In genomic region chr2:152367547-152368250, GRCh38 we compare ENCODE assay signal across 14 cellular contexts. TPM values are rescaled to one million over a fixed set of nuclear protein-coding genes. Genes with fewer than 3 reads are reported as not detected.
A peak's percentile ranks its signal among the peaks of the same experiment; 100 is the strongest.
DNase-seq lines count a peak whose midpoint lies in the region; ATAC-seq, FAIRE-seq and TF ChIP-seq lines count a peak whose summit lies in the region.
"Had no signal": no experiment of that assay in that cellular context is flagged by ENCODE, and none has a peak within 500 bp of the region (broad histone marks: within the 10 kb centered on the region; RNA-seq: fewer than 3 reads in every experiment).

No MANE protein-coding gene starts in this region.

- no peak for DNase-seq in GM12892 (ENCODE audit: insufficient read length)
- DNase-seq in GM12878 (ENCODE audit: low read depth, low spot score), result peak; percentile 33
- DNase-seq in activated CD8-positive, alpha-beta memory T cell treated with anti-CD3 and anti-CD28 coated beads for 24 hours, result no peak
- no peak for DNase-seq in KG1 (lab: John Stamatoyannopoulos, UW)
- no peak for DNase-seq in NCI-H1092 (lab: John Stamatoyannopoulos, UW)
- DNase-seq in kidney glomerular epithelial cell (lab: John Stamatoyannopoulos, UW), result no peak
- DNase-seq: activated CD4-positive, alpha-beta T cell treated with anti-CD3 and anti-CD28 coated beads for 48 hours; central memory CD4-positive, alpha-beta T cell; DMS79 treated with DMSO at 0.1 percent for 48 hours; stimulated activated CD4-positive, alpha-beta T cell treated with anti-CD3 and anti-CD28 coated beads, Interleukin-2, amount 100 ng/mL, for 24 hours; stimulated activated naive CD8-positive, alpha-beta T cell treated with anti-CD3 and anti-CD28 coated beads, Interleukin-15, Interleukin-2, amounts not matched to agents 100 U/mL and 50 U/mL, for 24 hours had no signal

- ATAC-seq in GM21390 (IDR thresholded peaks at IDR 0.05; ENCODE audit: unreplicated experiment) (peak; percentile 89), HG03060 (IDR thresholded peaks at IDR 0.05; ENCODE audit: low read depth, unreplicated experiment) (peak; percentile 71), GM12878 (peak; percentile 95)
- ATAC-seq: stimulated activated naive CD8-positive, alpha-beta T cell treated with anti-CD3 and anti-CD28 coated beads, Interleukin-15, Interleukin-2, amounts not matched to agents 100 U/mL and 50 U/mL, for 24 hours had no signal

- RAD21 ChIA-PET in GM12878 (lab: Charles Lee; ENCODE audit: unreplicated experiment), result interaction anchor here (0.7 to 1.9 kb wide), 7 partner anchors 13 to 197 kb away, joined by 3 to 13 read pairs (median 4); no protein-coding TSS in a partner anchor

- no peak overlapping the region for H3K4me3 ChIP-seq in GM12878

- POLR2A ChIA-PET in GM12878 (lab: Charles Lee), result interaction anchor here (0.7 to 1.8 kb wide), 4 partner anchors 31 to 379 kb away, joined by 3 to 8 read pairs (median 6); no protein-coding TSS in a partner anchor

- intact Hi-C loops in GM12878 (cut with micrococcal nuclease; ENCODE audit: unreplicated experiment), result loop anchor here (5.0 kb wide), 1 partner anchor 55 kb away; no protein-coding TSS in a partner anchor

- CTCF ChIA-PET in GM12878 (lab: Yijun Ruan, JAX), result interaction anchor here (0.8 to 2.0 kb wide), 6 partner anchors 18 to 268 kb away, joined by 3 to 7 read pairs (median 4); no protein-coding TSS in a partner anchor

- TF ChIP-seq EP300 in GM12878 (IDR thresholded peaks at IDR 0.05; ENCODE audit: borderline replicate concordance in 1 of 2, control insufficient read depth in 1 of 2, low read depth in 2 of 2, low read length in 2 of 2), result peak in 1 of 2 experiments; percentile 65; a peak in 1 of 4 replicates

- SMC1A ChIA-PET in GM12878 (lab: Charles Lee; ENCODE audit: uncharacterized antibody, unreplicated experiment), result interaction anchor here (0.6 to 2.2 kb wide), 17 partner anchors 9 to 204 kb away, joined by 3 to 8 read pairs (median 3); no protein-coding TSS in a partner anchor

- H3K4me2 ChIP-seq in GM12878 (ENCODE audit: control insufficient read depth, insufficient read depth), result no peak overlapping the region

- H4K20me1 ChIP-seq in GM12878 (ENCODE audit: control insufficient read depth, insufficient read depth), result no peaks in the 10 kb centered on the region

- H3K79me2 ChIP-seq in GM12878 (ENCODE audit: control insufficient read depth, insufficient read depth, low read length), result no peaks in the 10 kb centered on the region; the same call in 1 of the 2 replicates

- TF ChIP-seq RAD21 in GM12878 (IDR thresholded peaks at IDR 0.05; ENCODE audit: insufficient read depth, low read depth, low read length), result no peak

- peaks cover 9% of the 10 kb centered on the region for H3K4me1 ChIP-seq in GM12878 (ENCODE audit: control insufficient read depth, insufficient read depth, low read length)

- in situ Hi-C loops in GM12878 (cut with MboI), result no loop called here

- TF ChIP-seq CTCF in GM12878 (IDR thresholded peaks at IDR 0.05 in 2 of 3, conservative IDR thresholded peaks at IDR 0.05 in 1 of 3; ENCODE audit: control insufficient read depth in 2 of 3, extremely low read depth in 1 of 3, insufficient read depth in 1 of 3, low read depth in 3 of 3, low read length in 3 of 3), result no peak

- H2AFZ ChIP-seq in GM12878 (ENCODE audit: control insufficient read depth, low read depth, low read length), result peak overlapping the region; percentile 6; the same call in 1 of the 2 replicates

- no peak overlapping the region; the same call in 1 of the 2 replicates for H3K27ac ChIP-seq in GM12878 (ENCODE audit: control insufficient read depth, insufficient read depth)
- H3K27ac ChIP-seq: HL-60 had no signal

- 70% methylated on average over 8 of the region's 8 CpGs for WGBS in GM12878 (ENCODE audit: insufficient coverage, insufficient replicate concordance, low lambda C conversion rate, missing lambda C conversion rate)

- H3K27me3 ChIP-seq in GM12878 (replicated peaks in 1 of 2; ENCODE audit: control insufficient read depth in 2 of 2, insufficient read depth in 2 of 2, low read length in 1 of 2), result no peaks in the 10 kb centered on the region

- no TSS peak for BruUV-seq in GM12878 (replicated peaks; lab: Mats Ljungman, UMichigan)

- no peaks in the 10 kb centered on the region for H3K36me3 ChIP-seq in GM12878 (ENCODE audit: control insufficient read depth in 2 of 2, insufficient read depth in 2 of 2, low read length in 1 of 2)

- H3K9me3 ChIP-seq in GM12878 (replicated peaks; ENCODE audit: control insufficient read depth, insufficient read depth, low read length), result no peaks in the 10 kb centered on the region

- peak; percentile 93 for FAIRE-seq in GM12892 (lab: Jason Lieb, UNC)
- peak; percentile 56 for FAIRE-seq in GM12878 (lab: Jason Lieb, UNC)

- H3K9ac ChIP-seq in GM12878 (ENCODE audit: control insufficient read depth, insufficient read depth, low read length), result no peak overlapping the region

- no peak for TF ChIP-seq POLR2A in GM12892 (IDR thresholded peaks at IDR 0.05; ENCODE audit: low read depth, low read length)
- no peak for TF ChIP-seq POLR2A in GM12878 (IDR thresholded peaks at IDR 0.05; ENCODE audit: low read depth, low read length)

TF ChIP-seq in GM12878, 131 proteins besides CTCF, POLR2A, EP300 and RAD21 (continues in another document):
- TF ChIP-seq CEBPB (IDR thresholded peaks at IDR 0.05; ENCODE audit: borderline replicate concordance in 1 of 2, low read depth in 2 of 2, low read length in 2 of 2), result no peak
- TF ChIP-seq CREB1 (IDR thresholded peaks at IDR 0.05; ENCODE audit: low read depth), result no peak
- TF ChIP-seq LARP7 (IDR thresholded peaks at IDR 0.05), result no peak
- TF ChIP-seq CHD4 (IDR thresholded peaks at IDR 0.05), result no peak
- TF ChIP-seq IRF4 (IDR thresholded peaks at IDR 0.05; ENCODE audit: low read depth, low read length), result no peak
- no peak for TF ChIP-seq GATAD2B (conservative IDR thresholded peaks at IDR 0.05; ENCODE audit: low read depth)
- TF ChIP-seq POU2F2 (IDR thresholded peaks at IDR 0.05; ENCODE audit: borderline replicate concordance, low read depth, low read length), result no peak
- TF ChIP-seq ZNF274 (IDR thresholded peaks at IDR 0.05; ENCODE audit: insufficient read depth, insufficient read length), result no peak
- no peak for TF ChIP-seq POLR2AphosphoS2 (IDR thresholded peaks at IDR 0.05; ENCODE audit: low read depth, low read length)
- TF ChIP-seq ZNF24 (IDR thresholded peaks at IDR 0.05), result no peak
- no peak for TF ChIP-seq EZH2 (IDR thresholded peaks at IDR 0.05; ENCODE audit: borderline replicate concordance, control insufficient read depth, low read depth, low read length)
- peak; percentile 54; the same call in 1 of the 2 replicates for TF ChIP-seq RUNX3 (IDR thresholded peaks at IDR 0.05; ENCODE audit: low read length)
- TF ChIP-seq CHD1 (IDR thresholded peaks at IDR 0.05; ENCODE audit: low read depth, low read length), result no peak
- TF ChIP-seq ZNF622 (IDR thresholded peaks at IDR 0.05), result no peak
- no peak for TF ChIP-seq RB1 (IDR thresholded peaks at IDR 0.05; ENCODE audit: borderline replicate concordance)
- no peak for TF ChIP-seq CBX5 (IDR thresholded peaks at IDR 0.05; ENCODE audit: low read depth)
- no peak for TF ChIP-seq ATF3 (IDR thresholded peaks at IDR 0.05; ENCODE audit: borderline replicate concordance, extremely low read depth, low read depth, low read length)
- TF ChIP-seq CHD2 (IDR thresholded peaks at IDR 0.05; ENCODE audit: borderline replicate concordance, low read depth, low read length), result no peak
- no peak for TF ChIP-seq ZZZ3 (IDR thresholded peaks at IDR 0.05; ENCODE audit: control insufficient read depth, insufficient read length, low read depth)
- no peak; the same call in 1 of the 2 replicates for TF ChIP-seq NFIC (IDR thresholded peaks at IDR 0.05; ENCODE audit: low read depth, low read length)
- no peak for TF ChIP-seq HDGF (IDR thresholded peaks at IDR 0.05)
- no peak for TF ChIP-seq SKIL (IDR thresholded peaks at IDR 0.05; ENCODE audit: low read depth, poor library complexity, severe bottlenecking)

RNA-seq across cellular contexts. Expression of gene FMNL2, which starts 32.7 kb away (rescaled TPM):
- polyA plus RNA-seq in GM12892 (2012; ENCODE audit: missing spikeins), result 7.3 TPM
- total RNA-seq in GM12878 (2013; cell fraction: nucleolus; rRNA removed), result 99.8 and 111 TPM in 2 replicates
- total RNA-seq in GM12878 (2014; rRNA removed) (0.34 and 0.71 TPM in 2 replicates), GM12878 (2014; rRNA removed; fragmentation: Illumina TruSeq; extraction: Trizol) (0.36 and 0.37 TPM in 2 replicates), GM12878 (2021) (0.53 and 0.64 TPM in 2 replicates)
- polyA plus RNA-seq in GM12878 (2011; ENCODE audit: low read depth), result 1.1 TPM
- polyA plus RNA-seq in GM12878 (2011; rRNA removed) (9.9 and 13.7 TPM in 2 replicates), GM12878 (2014; fragmentation: Illumina TruSeq; extraction: Trizol) (0.43 and 0.51 TPM in 2 replicates), GM12878 (2014; fragmentation: Nextera tagmentation; extraction: Ambion mirVana) (under 1 TPM; 0.13 to 0.19 TPM), GM12878 (2014; rRNA removed) (0.24 and 0.35 TPM in 2 replicates), GM12878 (2016; fragmentation: Nextera tagmentation; extraction: Ambion mirVana) (under 1 TPM; 0.30 to 0.35 TPM)
- 2.3 and 2.7 TPM in 2 replicates for polyA plus RNA-seq in GM12878 (2011; cell fraction: cytosol; rRNA removed)
- polyA plus RNA-seq in GM12878 (2011; cell fraction: nucleus; rRNA removed), result 19.2 and 21.3 TPM in 2 replicates
- polyA plus RNA-seq in GM12878 (2012), result 1.5 and 2.5 TPM in 2 replicates
- 5.7 and 9.1 TPM in 2 replicates for polyA minus RNA-seq in GM12878 (2011; rRNA and poly(A)+ RNA removed)
- polyA minus RNA-seq in GM12878 (2011; cell fraction: cytosol; rRNA and poly(A)+ RNA removed), result 1.6 and 2.3 TPM in 2 replicates
- polyA minus RNA-seq in GM12878 (2011; cell fraction: nucleus; rRNA and poly(A)+ RNA removed), result 8.1 and 8.4 TPM in 2 replicates
